Comparison of ENCODE assay signal across 8 cellular contexts in genomic region chr4:177308842-177309524, GRCh38. TPM values are rescaled to one million over a fixed set of nuclear protein-coding genes. Genes with fewer than 3 reads are reported as not detected.
DNase-seq lines count a peak whose midpoint lies in the region; ATAC-seq and TF ChIP-seq lines count a peak whose summit lies in the region.

No MANE protein-coding gene starts in this region.

- CTCF ChIA-PET in activated CD4-positive, alpha-beta T cell treated with anti-CD3 and anti-CD28 coated beads, Interleukin-2, amount 10 ng/mL, durations not matched to agents 7 days and 5 days (lab: Charles Lee) = interaction anchor here (0.7 to 1.7 kb wide), 6 partner anchors 11 to 59 kb away, joined by 3 to 5 read pairs (median 4); no protein-coding TSS in a partner anchor

- POLR2A ChIA-PET in activated CD4-positive, alpha-beta T cell treated with anti-CD3 and anti-CD28 coated beads, Interleukin-2, amount 10 ng/mL, durations not matched to agents 7 days and 5 days (lab: Charles Lee) = interaction anchor here (0.8 to 2.0 kb wide), 2 partner anchors 58 to 134 kb away, joined by 3 to 11 read pairs; partner anchors contain the start of gene AGA

- DNase-seq in activated CD4-positive, alpha-beta T cell treated with anti-CD3 and anti-CD28 coated beads, Interleukin-2, amount 10 ng/mL, durations not matched to agents 7 days and 5 days = peak; percentile 38
- no peak for DNase-seq in activated CD4-positive, alpha-beta T cell treated with anti-CD3 and anti-CD28 coated beads, Interleukin-2, amount 50 U/mL, for 1 hour
- DNase-seq in SJSA1 (ENCODE audit: low read depth in 1 of 2, low spot score in 2 of 2) (no peak), heart right ventricle (no peak), suprapubic skin (ENCODE audit: low spot score in 2 of 2) (no peak), cerebellar nuclear complex (lab: John Stamatoyannopoulos, UW) (no peak), NCI-H2171 (lab: John Stamatoyannopoulos, UW) (no peak)

- intact Hi-C loops in heart right ventricle (cut with DNase I) = no loop called here

- no peaks in the 10 kb centered on the region for H3K9me3 ChIP-seq in SJSA1 (replicated peaks)
- no peaks in the 10 kb centered on the region for H3K9me3 ChIP-seq in heart right ventricle
- no peaks in the 10 kb centered on the region for H3K9me3 ChIP-seq in suprapubic skin

- H3K36me3 ChIP-seq in SJSA1 (peaks cover 8% of the 10 kb centered on the region; the same call in 1 of the 2 replicates), heart right ventricle (no peaks in the 10 kb centered on the region), suprapubic skin (no peaks in the 10 kb centered on the region)

- peak overlapping the region; percentile 92 for H3K4me3 Mint-ChIP-seq in activated CD4-positive, alpha-beta T cell treated with anti-CD3 and anti-CD28 coated beads, Interleukin-2, amount 10 ng/mL, durations not matched to agents 7 days and 5 days

- peaks cover 32% of the 10 kb centered on the region for H3K36me3 Mint-ChIP-seq in activated CD4-positive, alpha-beta T cell treated with anti-CD3 and anti-CD28 coated beads, Interleukin-2, amount 10 ng/mL, durations not matched to agents 7 days and 5 days (ENCODE audit: low read depth)

- H3K27me3 Mint-ChIP-seq in activated CD4-positive, alpha-beta T cell treated with anti-CD3 and anti-CD28 coated beads, Interleukin-2, amount 10 ng/mL, durations not matched to agents 7 days and 5 days = no peaks in the 10 kb centered on the region

- H3K4me1 Mint-ChIP-seq in activated CD4-positive, alpha-beta T cell treated with anti-CD3 and anti-CD28 coated beads, Interleukin-2, amount 10 ng/mL, durations not matched to agents 7 days and 5 days = peaks cover 50% of the 10 kb centered on the region

- no peak for TF ChIP-seq EP300 in suprapubic skin (IDR thresholded peaks at IDR 0.05)

- 47 to 53% methylated on average over 8 of the region's 8 CpGs for WGBS in heart right ventricle, 2 donors
- 55% methylated on average over 8 of the region's 8 CpGs for WGBS in suprapubic skin

- H3K4me1 ChIP-seq in SJSA1 (replicated peaks) = peaks cover 11% of the 10 kb centered on the region
- peaks cover 0 to 33% (median 9%) of the 10 kb centered on the region in 9 donors for H3K4me1 ChIP-seq in heart right ventricle
- H3K4me1 ChIP-seq in suprapubic skin = peaks cover 15% of the 10 kb centered on the region

- ATAC-seq in heart right ventricle (peak in 3 of 8 donors; percentile 7 to 32 (median 9)), HG03521 (IDR thresholded peaks at IDR 0.05; ENCODE audit: unreplicated experiment) (no peak)

- no peaks in the 10 kb centered on the region for H3K27me3 ChIP-seq in SJSA1 (replicated peaks)
- no peaks in the 10 kb centered on the region for H3K27me3 ChIP-seq in heart right ventricle
- no peaks in the 10 kb centered on the region for H3K27me3 ChIP-seq in suprapubic skin

- no peak for TF ChIP-seq POLR2A in suprapubic skin (IDR thresholded peaks at IDR 0.05)

- H3K27ac Mint-ChIP-seq in activated CD4-positive, alpha-beta T cell treated with anti-CD3 and anti-CD28 coated beads, Interleukin-2, amount 10 ng/mL, durations not matched to agents 7 days and 5 days = peak overlapping the region; percentile 94

- H3K4me3 ChIP-seq in SJSA1 = peak overlapping the region; percentile 67
- H3K4me3 ChIP-seq in heart right ventricle = peak overlapping the region in 9 of 10 donors; percentile 45 to 79 (median 63)
- H3K4me3 ChIP-seq in suprapubic skin = peak overlapping the region; percentile 71

- peaks cover 4% of the 10 kb centered on the region for H3K9me3 Mint-ChIP-seq in activated CD4-positive, alpha-beta T cell treated with anti-CD3 and anti-CD28 coated beads, Interleukin-2, amount 10 ng/mL, durations not matched to agents 7 days and 5 days

- TF ChIP-seq CTCF in heart right ventricle (IDR thresholded peaks at IDR 0.05) = no peak
- no peak for TF ChIP-seq CTCF in suprapubic skin (IDR thresholded peaks at IDR 0.05)

- H3K27ac ChIP-seq in SJSA1 = peak overlapping the region; percentile 79
- peak overlapping the region in 1 of 10 donors; percentile 64 for H3K27ac ChIP-seq in heart right ventricle
- H3K27ac ChIP-seq in suprapubic skin = no peak overlapping the region

RNA-seq across cellular contexts. Expression of gene NEIL3, which starts 0.7 kb away (rescaled TPM):
- 10 to 100 TPM; 34.6 to 38.9 TPM for total RNA-seq in activated CD4-positive, alpha-beta T cell treated with anti-CD3 and anti-CD28 coated beads, Interleukin-2, amount 10 ng/mL, durations not matched to agents 7 days and 5 days
- 26.8 and 27.3 TPM in 2 replicates for total RNA-seq in SJSA1 (2014; rRNA removed; shearing (Covaris generic))
- total RNA-seq in heart right ventricle (under 1 TPM in 6 of 10 donors, not detected in 4; 0.11 to 0.88 (median 0.38) TPM), suprapubic skin (1 to 10 TPM; 1.1 to 3.1 (median 2.1) TPM)
- polyA plus RNA-seq in heart right ventricle = under 1 TPM in 1 of 2 donors, not detected in 1; 0.03 TPM
